Comparison of ENCODE assay signal across 8 cellular contexts in the genomic region with DNA sequence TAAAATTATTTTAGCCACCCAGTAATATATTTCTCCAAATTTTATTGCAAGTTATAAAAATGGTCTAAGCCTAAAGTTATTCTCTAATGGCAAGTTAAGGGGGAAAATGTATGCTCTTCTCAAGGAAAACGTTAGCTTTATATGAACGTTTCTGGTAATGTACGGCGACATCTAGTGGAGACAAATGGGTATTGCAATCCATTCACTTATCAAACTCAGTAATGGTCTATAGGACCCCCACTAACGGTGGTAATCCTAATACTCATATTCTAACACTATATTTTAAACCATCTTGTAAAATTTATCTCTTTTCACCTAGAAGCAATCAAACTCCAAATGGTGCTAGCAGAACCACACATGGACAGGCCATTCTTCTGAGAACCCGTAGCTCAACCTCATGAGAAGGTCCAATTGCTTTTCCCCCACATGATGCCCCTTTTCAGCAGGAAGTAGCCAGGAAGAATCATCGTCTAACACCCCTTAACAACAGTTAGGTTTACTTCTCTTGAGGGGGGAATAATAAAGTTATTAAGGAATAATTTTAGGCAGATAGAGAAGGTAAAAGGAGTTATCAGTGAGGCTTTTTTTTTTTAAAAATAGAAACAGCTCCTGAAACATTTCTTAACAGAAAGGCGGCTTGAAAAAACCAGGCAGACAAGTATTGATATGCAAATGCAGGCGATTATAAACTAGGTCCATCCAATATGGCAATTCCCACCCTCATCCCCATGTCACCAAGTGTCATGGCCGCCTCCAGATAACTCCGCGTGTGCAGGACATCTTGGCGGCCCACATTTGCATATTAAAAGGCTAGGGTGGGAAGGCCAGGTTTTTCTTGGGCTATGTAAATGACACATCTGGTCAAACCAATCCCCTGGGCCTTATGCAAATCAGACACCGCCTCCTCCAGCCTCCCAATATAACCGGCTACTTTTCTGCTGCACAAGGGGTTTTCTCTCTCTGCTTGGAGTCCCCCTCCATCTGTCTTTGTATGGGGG. TPM values are rescaled to one million over a fixed set of nuclear protein-coding genes. Genes with fewer than 3 reads are reported as not detected.
DNase-seq lines count a peak whose midpoint lies in the region; ATAC-seq and TF ChIP-seq lines count a peak whose summit lies in the region.

No MANE protein-coding gene starts in this region.

- no peaks in the 10 kb centered on the region for H3K36me3 Mint-ChIP-seq in nephron (ENCODE audit: low read depth)

- DNase-seq in COLO829 (ENCODE audit: low spot score) = peak; percentile 24
- DNase-seq in NCI-H526 (lab: John Stamatoyannopoulos, UW) = peak; percentile 42 to 59
- DNase-seq in dorsolateral prefrontal cortex = peak in 1 of 10 donors; percentile 20
- no peak for DNase-seq in omental fat pad (ENCODE audit: low spot score)

- intact Hi-C loops in dorsolateral prefrontal cortex (cut with DNase I) = no loop called here

- no peak overlapping the region for H3K27ac ChIP-seq in dorsolateral prefrontal cortex

- H3K4me1 Mint-ChIP-seq in nephron = no peaks in the 10 kb centered on the region

- H3K4me3 Mint-ChIP-seq in nephron = no peak overlapping the region

- peaks cover 0 to 74% (median 17%) of the 10 kb centered on the region in 45 donors for H3K27me3 ChIP-seq in dorsolateral prefrontal cortex

- H3K27me3 Mint-ChIP-seq in nephron (ENCODE audit: low read depth) = peaks cover 3% of the 10 kb centered on the region

- TF ChIP-seq CTCF in dorsolateral prefrontal cortex (IDR thresholded peaks at IDR 0.05 in 54 of 56, conservative IDR thresholded peaks at IDR 0.05 in 2 of 56; ENCODE audit: low read depth in 1 of 56, partially characterized antibody in 56 of 56) (peak; percentile 58 to 94 (median 87)), nephron (IDR thresholded peaks at IDR 0.05; ENCODE audit: unreplicated experiment in 3 of 3) (peak; percentile 88 to 91 (median 90)), omental fat pad (IDR thresholded peaks at IDR 0.05) (no peak)

- H3K27ac Mint-ChIP-seq in nephron = no peak overlapping the region

- no peak overlapping the region for H3K4me3 ChIP-seq in dorsolateral prefrontal cortex

- ATAC-seq in GM18508 (IDR thresholded peaks at IDR 0.05; ENCODE audit: insufficient read depth, unreplicated experiment) (peak; percentile 70), omental fat pad (ENCODE audit: low FRiP score) (no peak), HG03432 (IDR thresholded peaks at IDR 0.05; ENCODE audit: unreplicated experiment) (no peak), HG03025 (IDR thresholded peaks at IDR 0.05; ENCODE audit: low FRiP score, unreplicated experiment) (no peak)

- no peaks in the 10 kb centered on the region for H3K9me3 Mint-ChIP-seq in nephron

RNA-seq across cellular contexts. Expression of a gene that starts 35.0 kb away (rescaled TPM):
- total RNA-seq in dorsolateral prefrontal cortex = 10 to 100 TPM in 119 of 120 experiments, 1 to 10 TPM in 1; 7.2 to 46.1 (median 25.1) TPM
- 1 to 10 TPM in 3 of 4 donors, under 1 TPM in 1; 0.95 to 5.0 (median 1.9) TPM for total RNA-seq in omental fat pad

Comparison
In these comparisons a context has a peak if more than half of its experiments do, and no peak if none do; other contexts are left out.
1. CTCF ChIP-seq: peak in dorsolateral prefrontal cortex (56 of 56) and nephron (3 of 3); none in omental fat pad (0 of 3).